Comparison of ENCODE assay signal across 1 cellular context in genomic region chr17:4986951-4987766, GRCh38.
TF ChIP-seq lines count a peak whose summit lies in the region.

CAMTA2 (minus strand) TSS chr17:4987675; CDS start chr17:4986222, 1,453 bp downstream.

TF ChIP-seq in HepG2, 621 proteins besides CTCF, POLR2A, EP300 and RAD21 (continued from another document and continues in another):
- TF ChIP-seq ZBTB39 (CRISPR knock-in tag; IDR thresholded peaks at IDR 0.05): no peak; the same call in 1 of the 2 replicates
- peak; percentile 83; the same call in 1 of the 2 replicates for TF ChIP-seq TFDP1 (CRISPR knock-in tag; IDR thresholded peaks at IDR 0.05; ENCODE audit: borderline replicate concordance)
- TF ChIP-seq ZNF160 (CRISPR knock-in tag; IDR thresholded peaks at IDR 0.05): no peak
- no peak for TF ChIP-seq ZNF737 (CRISPR knock-in tag; IDR thresholded peaks at IDR 0.05; ENCODE audit: borderline replicate concordance)
- no peak for TF ChIP-seq SRSF4 (IDR thresholded peaks at IDR 0.05; ENCODE audit: low read depth, low read length, poor library complexity, severe bottlenecking)
- TF ChIP-seq HOXD1 (CRISPR knock-in tag; IDR thresholded peaks at IDR 0.05): no peak; the same call in 1 of the 2 replicates
- no peak for TF ChIP-seq ZNF10 (CRISPR knock-in tag; IDR thresholded peaks at IDR 0.05; ENCODE audit: borderline replicate concordance, low read depth)
- peak; percentile 49 for TF ChIP-seq ATF3 (CRISPR knock-in tag; IDR thresholded peaks at IDR 0.05)
- no peak for TF ChIP-seq HNF1A (IDR thresholded peaks at IDR 0.05; ENCODE audit: low read depth)
- peak; percentile 49; the same call in 1 of the 2 replicates for TF ChIP-seq HNF1A (CRISPR knock-in tag; IDR thresholded peaks at IDR 0.05; ENCODE audit: borderline replicate concordance)
- no peak for TF ChIP-seq SATB2 (CRISPR knock-in tag; IDR thresholded peaks at IDR 0.05)
- TF ChIP-seq ZFP36L2 (CRISPR knock-in tag; IDR thresholded peaks at IDR 0.05): no peak
- peak; percentile 65 for TF ChIP-seq NR2F6 (IDR thresholded peaks at IDR 0.05)
- peak; percentile 66; the same call in 1 of the 2 replicates for TF ChIP-seq NR2F6 (CRISPR knock-in tag; IDR thresholded peaks at IDR 0.05)
- no peak for TF ChIP-seq ZEB1 (IDR thresholded peaks at IDR 0.05; ENCODE audit: insufficient replicate concordance, low read depth)
- peak; percentile 88; the same call in 1 of the 2 replicates for TF ChIP-seq KLF12 (CRISPR knock-in tag; IDR thresholded peaks at IDR 0.05; ENCODE audit: borderline replicate concordance)
- no peak for TF ChIP-seq SMAD1 (CRISPR knock-in tag; IDR thresholded peaks at IDR 0.05; ENCODE audit: borderline replicate concordance, low read depth)
- TF ChIP-seq SUZ12 (IDR thresholded peaks at IDR 0.05; ENCODE audit: low read depth, low read length): no peak
- TF ChIP-seq ZNF704 (CRISPR knock-in tag; IDR thresholded peaks at IDR 0.05; ENCODE audit: borderline replicate concordance): no peak
- peak; percentile 72; the same call in 1 of the 2 replicates for TF ChIP-seq FOXK1 (CRISPR knock-in tag; IDR thresholded peaks at IDR 0.05; ENCODE audit: borderline replicate concordance, low read depth)
- TF ChIP-seq ZNF383 (CRISPR knock-in tag; IDR thresholded peaks at IDR 0.05; ENCODE audit: borderline replicate concordance): no peak
- no peak for TF ChIP-seq ZNF609 (CRISPR knock-in tag; IDR thresholded peaks at IDR 0.05; ENCODE audit: borderline replicate concordance)
- 0 out of 2 replicates have a peak, but pooled peaks have one; percentile 38 for TF ChIP-seq ZNF441 (CRISPR knock-in tag; IDR thresholded peaks at IDR 0.05; ENCODE audit: borderline replicate concordance)
- TF ChIP-seq PLRG1 (conservative IDR thresholded peaks at IDR 0.05): no peak
- no peak for TF ChIP-seq CCAR2 (optimal IDR thresholded peaks at IDR 0.05; ENCODE audit: low read depth, low read length)
- TF ChIP-seq ZNF501 (CRISPR knock-in tag; IDR thresholded peaks at IDR 0.05): peak; percentile 81
- no peak; the same call in 1 of the 2 replicates for TF ChIP-seq KDM4B (CRISPR knock-in tag; IDR thresholded peaks at IDR 0.05)
- no peak for TF ChIP-seq NFIB (CRISPR knock-in tag; IDR thresholded peaks at IDR 0.05; ENCODE audit: borderline replicate concordance)
- TF ChIP-seq DZIP1 (CRISPR knock-in tag; IDR thresholded peaks at IDR 0.05): no peak
- no peak for TF ChIP-seq TBX3 (IDR thresholded peaks at IDR 0.05; ENCODE audit: borderline replicate concordance)
- TF ChIP-seq JUNB (CRISPR knock-in tag; IDR thresholded peaks at IDR 0.05; ENCODE audit: borderline replicate concordance): no peak
- no peak for TF ChIP-seq ZNF678 (CRISPR knock-in tag; IDR thresholded peaks at IDR 0.05)
- peak; percentile 81; the same call in 1 of the 2 replicates for TF ChIP-seq KAT7 (CRISPR knock-in tag; IDR thresholded peaks at IDR 0.05; ENCODE audit: borderline replicate concordance)
- TF ChIP-seq IRF9 (CRISPR knock-in tag; IDR thresholded peaks at IDR 0.05; ENCODE audit: borderline replicate concordance): 0 out of 2 replicates have a peak, but pooled peaks have one; percentile 79
- no peak for TF ChIP-seq HIC2 (CRISPR knock-in tag; IDR thresholded peaks at IDR 0.05; ENCODE audit: low read depth)
- peak; percentile 82 for TF ChIP-seq NKX3-1 (CRISPR knock-in tag; IDR thresholded peaks at IDR 0.05)
- TF ChIP-seq ZNF788 (CRISPR knock-in tag; IDR thresholded peaks at IDR 0.05; ENCODE audit: borderline replicate concordance): peak; percentile 77; the same call in 1 of the 2 replicates
- TF ChIP-seq NR1H2 (CRISPR knock-in tag; IDR thresholded peaks at IDR 0.05; ENCODE audit: borderline replicate concordance, low read depth): no peak
- TF ChIP-seq ZNF746 (CRISPR knock-in tag; IDR thresholded peaks at IDR 0.05): 0 out of 2 replicates have a peak, but pooled peaks have one; percentile 58
- TF ChIP-seq MTA3 (CRISPR knock-in tag; IDR thresholded peaks at IDR 0.05): no peak
- peak; percentile 76 for TF ChIP-seq MYC (CRISPR knock-in tag; IDR thresholded peaks at IDR 0.05; ENCODE audit: borderline replicate concordance)
- 0 out of 2 replicates have a peak, but pooled peaks have one; percentile 47 for TF ChIP-seq SIN3A (IDR thresholded peaks at IDR 0.05; ENCODE audit: borderline replicate concordance, low read depth, low read length)
- no peak for TF ChIP-seq U2AF1 (optimal IDR thresholded peaks at IDR 0.05; ENCODE audit: low read depth, low read length)
- no peak for TF ChIP-seq MLLT10 (CRISPR knock-in tag; IDR thresholded peaks at IDR 0.05)
